32 cellular contexts compared by ENCODE assay signal in the genomic region with DNA sequence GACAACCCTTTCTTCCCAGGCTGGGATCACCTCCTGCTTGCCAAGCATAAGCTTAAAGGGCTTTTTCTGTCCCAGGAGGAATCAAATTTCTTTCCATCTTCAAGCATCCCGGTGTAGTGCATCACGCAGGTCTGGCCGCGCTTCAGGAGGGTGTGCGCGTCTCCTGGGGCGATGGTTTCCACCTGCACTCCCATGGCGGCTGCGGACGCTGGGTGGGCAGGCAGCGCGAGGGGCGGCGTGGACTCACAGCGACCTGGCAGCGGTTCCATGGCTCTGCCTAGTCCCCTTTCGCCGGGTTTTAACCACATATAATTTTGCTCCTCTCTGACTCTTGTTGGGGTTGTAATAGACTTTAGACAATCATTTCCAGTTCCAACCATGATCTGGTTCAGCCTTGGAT. TPM values are rescaled to one million over a fixed set of nuclear protein-coding genes. Genes with fewer than 3 reads are reported as not detected.
"Had no signal": no experiment of that assay in that cellular context is flagged by ENCODE, and none has a peak within 500 bp of the region (broad histone marks: within the 10 kb centered on the region; RNA-seq: fewer than 3 reads in every experiment).

No MANE protein-coding gene starts in this region.

- H3K27me3 Mint-ChIP-seq: activated CD4-positive, alpha-beta memory T cell treated with anti-CD3 and anti-CD28 coated beads, Interleukin-2, amount 10 ng/mL, durations not matched to agents 7 days and 5 days; dendritic cell treated with granulocyte-macrophage colony-stimulating factor and Interleukin-4, amounts not matched to agents 40 ng/mL and 50 ng/mL, for 4 days had no signal

- DNase-seq: activated CD4-positive, alpha-beta memory T cell treated with anti-CD3 and anti-CD28 coated beads, Interleukin-2, amount 10 ng/mL, durations not matched to agents 7 days and 5 days; activated CD4-positive, alpha-beta T cell treated with anti-CD3 and anti-CD28 coated beads for 36 hours; activated CD4-positive, alpha-beta T cell treated with anti-CD3 and anti-CD28 coated beads, Interleukin-2, amount 10 ng/mL, durations not matched to agents 24 days and 14 days; activated CD4-positive, alpha-beta T cell treated with anti-CD3 and anti-CD28 coated beads, Interleukin-2, amount 50 U/mL, for 4 hours; activated CD4-positive, CD25-positive, alpha-beta regulatory T cell; activated CD4-positive, CD25-positive, alpha-beta regulatory T cell treated with anti-CD3 and anti-CD28 coated beads, Interleukin-2, amount 50 U/mL, for 72 hours; activated CD8-positive, alpha-beta memory T cell treated with anti-CD3 and anti-CD28 coated beads, Interleukin-2, amount 50 U/mL, for 48 hours; activated gamma-delta T cell; activated naive CD4-positive, alpha-beta T cell; activated naive CD4-positive, alpha-beta T cell treated with anti-CD3 and anti-CD28 coated beads, Interleukin-2, amount 10 ng/mL, durations not matched to agents 7 days and 5 days; activated T-cell treated with anti-CD3 and anti-CD28 coated beads for 4 hours; activated T-cell treated with anti-CD3 and anti-CD28 coated beads, Interleukin-2, amount 50 U/mL, for 24 hours; activated T-cell treated with anti-CD3 and anti-CD28 coated beads, Interleukin-2, amount 50 U/mL, for 72 hours; amniotic stem cell; aorta; central memory CD4-positive, alpha-beta T cell; cerebellar nuclear complex; dorsolateral prefrontal cortex; effector memory CD4-positive, alpha-beta T cell; endodermal cell; foreskin melanocyte; T-helper 2 cell had no signal

- H3K27ac ChIP-seq: breast epithelium, cardiac muscle cell, coronary artery, dorsolateral prefrontal cortex, gastroesophageal sphincter had no signal

- H3K4me3 Mint-ChIP-seq: activated CD4-positive, alpha-beta memory T cell treated with anti-CD3 and anti-CD28 coated beads, Interleukin-2, amount 10 ng/mL, durations not matched to agents 7 days and 5 days; activated CD4-positive, alpha-beta T cell treated with anti-CD3 and anti-CD28 coated beads for 36 hours; activated CD4-positive, alpha-beta T cell treated with anti-CD3 and anti-CD28 coated beads, Interleukin-2, amount 10 ng/mL, durations not matched to agents 24 days and 14 days; activated naive CD4-positive, alpha-beta T cell treated with anti-CD3 and anti-CD28 coated beads, Interleukin-2, amount 10 ng/mL, durations not matched to agents 7 days and 5 days; activated naive CD8-positive, alpha-beta T cell; activated T-cell treated with anti-CD3 and anti-CD28 coated beads, Interleukin-2, amount 50 U/mL, for 24 hours; activated T-cell treated with anti-CD3 and anti-CD28 coated beads, Interleukin-2, amount 50 U/mL, for 72 hours; brain; dendritic cell treated with granulocyte-macrophage colony-stimulating factor and Interleukin-4, amounts not matched to agents 40 ng/mL and 50 ng/mL, for 4 days; endodermal cell had no signal

- H3K36me3 Mint-ChIP-seq: activated naive CD4-positive, alpha-beta T cell treated with anti-CD3 and anti-CD28 coated beads, Interleukin-2, amount 10 ng/mL, durations not matched to agents 7 days and 5 days; activated naive CD8-positive, alpha-beta T cell; brain had no signal

- H3K4me3 ChIP-seq: breast epithelium, cardiac muscle cell, coronary artery, dorsolateral prefrontal cortex, gastroesophageal sphincter had no signal

- H3K4me1 ChIP-seq: breast epithelium had no signal

- H3K27ac Mint-ChIP-seq: activated CD4-positive, alpha-beta memory T cell treated with anti-CD3 and anti-CD28 coated beads, Interleukin-2, amount 10 ng/mL, durations not matched to agents 7 days and 5 days; activated CD4-positive, alpha-beta T cell treated with anti-CD3 and anti-CD28 coated beads for 36 hours; activated CD4-positive, alpha-beta T cell treated with anti-CD3 and anti-CD28 coated beads, Interleukin-2, amount 10 ng/mL, durations not matched to agents 24 days and 14 days; activated naive CD4-positive, alpha-beta T cell treated with anti-CD3 and anti-CD28 coated beads, Interleukin-2, amount 10 ng/mL, durations not matched to agents 7 days and 5 days; activated naive CD8-positive, alpha-beta T cell; activated T-cell treated with anti-CD3 and anti-CD28 coated beads, Interleukin-2, amount 50 U/mL, for 24 hours; activated T-cell treated with anti-CD3 and anti-CD28 coated beads, Interleukin-2, amount 50 U/mL, for 72 hours; brain; dendritic cell treated with granulocyte-macrophage colony-stimulating factor and Interleukin-4, amounts not matched to agents 40 ng/mL and 50 ng/mL, for 4 days; endodermal cell had no signal

- H3K9me3 Mint-ChIP-seq: activated CD4-positive, alpha-beta memory T cell treated with anti-CD3 and anti-CD28 coated beads, Interleukin-2, amount 10 ng/mL, durations not matched to agents 7 days and 5 days; activated CD4-positive, alpha-beta T cell treated with anti-CD3 and anti-CD28 coated beads, Interleukin-2, amount 10 ng/mL, durations not matched to agents 24 days and 14 days; activated naive CD4-positive, alpha-beta T cell treated with anti-CD3 and anti-CD28 coated beads, Interleukin-2, amount 10 ng/mL, durations not matched to agents 7 days and 5 days; activated T-cell treated with anti-CD3 and anti-CD28 coated beads, Interleukin-2, amount 50 U/mL, for 24 hours; activated T-cell treated with anti-CD3 and anti-CD28 coated beads, Interleukin-2, amount 50 U/mL, for 72 hours; dendritic cell treated with granulocyte-macrophage colony-stimulating factor and Interleukin-4, amounts not matched to agents 40 ng/mL and 50 ng/mL, for 4 days; endodermal cell had no signal

- H3K4me1 Mint-ChIP-seq: activated CD4-positive, alpha-beta memory T cell treated with anti-CD3 and anti-CD28 coated beads, Interleukin-2, amount 10 ng/mL, durations not matched to agents 7 days and 5 days; activated CD4-positive, alpha-beta T cell treated with anti-CD3 and anti-CD28 coated beads for 36 hours; activated CD4-positive, alpha-beta T cell treated with anti-CD3 and anti-CD28 coated beads, Interleukin-2, amount 10 ng/mL, durations not matched to agents 24 days and 14 days; activated naive CD4-positive, alpha-beta T cell treated with anti-CD3 and anti-CD28 coated beads, Interleukin-2, amount 10 ng/mL, durations not matched to agents 7 days and 5 days had no signal

- ATAC-seq: activated CD4-positive, alpha-beta T cell treated with anti-CD3 and anti-CD28 coated beads for 36 hours; activated T-cell treated with anti-CD3 and anti-CD28 coated beads, Interleukin-2, amount 50 U/mL, for 72 hours; esophagus mucosa; gastroesophageal sphincter had no signal

- H3K36me3 ChIP-seq: breast epithelium, cardiac muscle cell, gastroesophageal sphincter had no signal

- H3K27me3 ChIP-seq: breast epithelium, cardiac muscle cell, gastroesophageal sphincter had no signal

- H3K9me3 ChIP-seq: breast epithelium, gastroesophageal sphincter had no signal

RNA-seq across cellular contexts. Expression of gene TM4SF4, which starts 10.6 kb away (rescaled TPM):
- total RNA-seq: activated CD4-positive, alpha-beta memory T cell treated with anti-CD3 and anti-CD28 coated beads, Interleukin-2, amount 10 ng/mL, durations not matched to agents 7 days and 5 days; activated CD4-positive, alpha-beta T cell treated with anti-CD3 and anti-CD28 coated beads for 36 hours; activated CD4-positive, alpha-beta T cell treated with anti-CD3 and anti-CD28 coated beads, Interleukin-2, amount 10 ng/mL, durations not matched to agents 24 days and 14 days; activated T-cell treated with anti-CD3 and anti-CD28 coated beads, Interleukin-2, amount 50 U/mL, for 72 hours; aorta; cardiac muscle cell; dorsolateral prefrontal cortex; endodermal cell; esophagus mucosa; glomerular endothelial cell; T-helper 1 cell treated with Interleukin-12 subunit alpha and Interleukin-12 subunit beta and Interleukin-4 antibody, amounts not matched to agents 30 ng/mL and 1 ng/mL, for 36 hours had no signal
